Comparison of ENCODE assay signal across 9 cellular contexts in the genomic region with DNA sequence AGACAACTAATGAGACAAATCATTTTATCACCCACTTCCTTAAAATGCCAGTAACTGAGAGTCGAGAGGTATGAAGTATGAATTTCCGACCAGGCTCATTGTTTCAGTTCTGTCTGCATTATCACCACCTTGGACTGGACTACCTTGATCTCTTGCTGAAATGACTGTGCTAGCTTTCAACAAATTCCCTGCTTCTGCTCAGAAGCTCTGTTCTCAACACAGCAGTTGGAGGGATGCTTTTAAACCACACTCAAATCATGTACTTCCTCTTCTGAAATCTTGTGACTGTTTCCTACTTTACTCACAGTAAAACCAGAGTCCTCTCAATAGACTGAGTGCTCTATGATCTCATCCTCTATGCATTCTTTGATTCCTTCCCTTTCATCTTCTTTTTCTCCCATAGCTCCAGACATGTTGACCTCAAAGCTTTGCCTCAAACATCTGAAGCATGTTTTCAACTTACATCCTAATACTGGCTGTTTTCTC.
DNase-seq lines count a peak whose midpoint lies in the region; ATAC-seq and TF ChIP-seq lines count a peak whose summit lies in the region.
"Had no signal": no experiment of that assay in that cellular context is flagged by ENCODE, and none has a peak within 500 bp of the region (broad histone marks: within the 10 kb centered on the region; RNA-seq: fewer than 3 reads in every experiment).

No MANE protein-coding gene starts in this region.

- peak overlapping the region; percentile 51 for H3K4me2 ChIP-seq in skeletal muscle satellite cell (ENCODE audit: low read length)

- H3K4me3 ChIP-seq in brain microvascular endothelial cell (ENCODE audit: low read depth, low read length) (no peak overlapping the region), skeletal muscle satellite cell (ENCODE audit: low read length) (peak overlapping the region; percentile 22), HAP-1 (no peak overlapping the region)
- H3K4me3 ChIP-seq: K562 had no signal

- H3K27me3 ChIP-seq in brain microvascular endothelial cell (replicated peaks) = no peaks in the 10 kb centered on the region
- no peaks in the 10 kb centered on the region for H3K27me3 ChIP-seq in skeletal muscle satellite cell (ENCODE audit: control insufficient read depth, insufficient read depth, low read length)
- H3K27me3 ChIP-seq in HAP-1 (ENCODE audit: low read depth) = no peaks in the 10 kb centered on the region

- in situ Hi-C loops in brain microvascular endothelial cell (cut with HindIII; ENCODE audit: low pct_ligation_motif_present, low sequenced_read_pairs) = no loop called here
- in situ Hi-C loops in HAP-1 (cut with MboI; ENCODE audit: low sequenced_read_pairs) = no loop called here

- H3K9ac ChIP-seq in skeletal muscle satellite cell (ENCODE audit: low read depth, low read length) = peak overlapping the region; percentile 39

- H3K4me1 ChIP-seq in skeletal muscle satellite cell (ENCODE audit: control insufficient read depth, insufficient read depth, low read length) (peaks cover 8% of the 10 kb centered on the region), HAP-1 (no peaks in the 10 kb centered on the region)

- H3K36me3 ChIP-seq in brain microvascular endothelial cell (replicated peaks) (no peaks in the 10 kb centered on the region), skeletal muscle satellite cell (ENCODE audit: insufficient read depth, low read length) (no peaks in the 10 kb centered on the region), HAP-1 (replicated peaks) (no peaks in the 10 kb centered on the region)

- ATAC-seq in GM19438 (IDR thresholded peaks at IDR 0.05; ENCODE audit: low read depth, unreplicated experiment) = peak; percentile 68
- peak; percentile 82 for ATAC-seq in HG03108 (IDR thresholded peaks at IDR 0.05; ENCODE audit: unreplicated experiment)
- ATAC-seq: K562 had no signal

- no peak for TF ChIP-seq CTCF in brain microvascular endothelial cell (IDR thresholded peaks at IDR 0.05; ENCODE audit: low read depth, low read length, missing control alignments)

- intact Hi-C loops in cardiac septum (cut with DNase I) = no loop called here

- H3K9me3 ChIP-seq in skeletal muscle satellite cell (replicated peaks; ENCODE audit: low read length) = no peaks in the 10 kb centered on the region
- no peaks in the 10 kb centered on the region for H3K9me3 ChIP-seq in HAP-1

- DNase-seq in brain microvascular endothelial cell = peak; percentile 16
- DNase-seq in cardiac septum (ENCODE audit: low spot score) = no peak
- no peak for DNase-seq in HAP-1 (ENCODE audit: low spot score in 2 of 2)
- no peak for DNase-seq in NCI-H1105 (lab: John Stamatoyannopoulos, UW)
- DNase-seq: activated effector memory CD4-positive, alpha-beta T cell treated with anti-CD3 and anti-CD28 coated beads, Interleukin-2, amount 50 U/mL, for 16 hours had no signal

- H3K27ac ChIP-seq in brain microvascular endothelial cell = no peak overlapping the region
